In genomic region chr2:99140860-99141109, GRCh38 we compare ENCODE assay signal across 7 cellular contexts. TPM values are rescaled to one million over a fixed set of nuclear protein-coding genes. Genes with fewer than 3 reads are reported as not detected.
DNase-seq lines count a peak whose midpoint lies in the region; ATAC-seq and TF ChIP-seq lines count a peak whose summit lies in the region.

No MANE protein-coding gene starts in this region.

- peak; percentile 18 for DNase-seq in H4 (ENCODE audit: low spot score)
- DNase-seq in NCI-H69 (lab: John Stamatoyannopoulos, UW), result peak; percentile 84
- DNase-seq in dorsolateral prefrontal cortex, result no peak
- no peak for DNase-seq in naive B cell
- DNase-seq in HuH-7 (ENCODE audit: low spot score), result no peak
- no peak for DNase-seq in iPS-NIHi7 (ENCODE audit: extremely low spot score)

- peaks cover 4 to 5% of the 10 kb centered on the region in 2 donors for H3K36me3 Mint-ChIP-seq in naive B cell

- peaks cover 8 to 13% (median 12%) of the 10 kb centered on the region in 3 donors for H3K4me1 Mint-ChIP-seq in naive B cell

- peak overlapping the region in 57 of 59 donors; percentile 26 to 98 (median 94) for H3K27ac ChIP-seq in dorsolateral prefrontal cortex

- H3K4me3 Mint-ChIP-seq in naive B cell, result peak overlapping the region; percentile 87 to 98 (median 98)

- peaks cover 0 to 2% (median 0%) of the 10 kb centered on the region in 7 donors for H3K9me3 Mint-ChIP-seq in naive B cell

- TF ChIP-seq CTCF in dorsolateral prefrontal cortex (IDR thresholded peaks at IDR 0.05 in 54 of 56, conservative IDR thresholded peaks at IDR 0.05 in 2 of 56; ENCODE audit: low read depth in 1 of 56, partially characterized antibody in 56 of 56), result peak in 1 of 56 donors; percentile 9

- intact Hi-C loops in dorsolateral prefrontal cortex (cut with DNase I), result loop anchor here (1.0 to 5.0 kb wide), 4 partner anchors 15 to 533 kb away; partner anchors contain the start of genes COA5 (in 1 of the 2), EIF5B (in 1 of the 2), MITD1 (in 1 of the 2) and MRPL30 (in 1 of the 2)

- H3K4me3 ChIP-seq in dorsolateral prefrontal cortex, result peak overlapping the region; percentile 63 to 100 (median 89)

- ATAC-seq in GM18498 (IDR thresholded peaks at IDR 0.05; ENCODE audit: unreplicated experiment), result peak; percentile 38
- ATAC-seq in naive B cell (ENCODE audit: low read depth in 2 of 2), result no peak

- no peaks in the 10 kb centered on the region for H3K27me3 Mint-ChIP-seq in naive B cell

- H3K27me3 ChIP-seq in dorsolateral prefrontal cortex, result no peaks in the 10 kb centered on the region

- H3K27ac Mint-ChIP-seq in naive B cell, result peak overlapping the region; percentile 98 to 100 (median 99)

RNA-seq across cellular contexts. Expression of gene C2orf15, which starts 0.7 kb away (rescaled TPM):
- 0.37 and 3.8 TPM in 2 replicates for total RNA-seq in H4 (2014; rRNA removed; shearing (Covaris generic))
- total RNA-seq in dorsolateral prefrontal cortex, result 1 to 10 TPM in 118 of 120 experiments, under 1 TPM in 2; 0.81 to 5.3 (median 2.5) TPM
- 1 to 10 TPM in 5 of 6 donors, not detected in 1; 1.6 to 5.7 (median 3.4) TPM for polyA plus RNA-seq in naive B cell (ENCODE audit: low read depth in 6 of 6)

RNA-seq across cellular contexts. Expression of gene TSGA10, which starts 14.0 kb away (rescaled TPM):
- 1.9 and 3.0 TPM in 2 replicates for total RNA-seq in H4 (2014; rRNA removed; shearing (Covaris generic))
- 10 to 100 TPM; 18.6 to 47.7 (median 28.7) TPM for total RNA-seq in dorsolateral prefrontal cortex
- polyA plus RNA-seq in naive B cell (ENCODE audit: low read depth in 6 of 6), result 10 to 100 TPM; 17.2 to 42.2 (median 21.9) TPM

RNA-seq across cellular contexts. Expression of gene LIPT1, which starts 14.0 kb away (rescaled TPM):
- total RNA-seq in H4 (2014; rRNA removed; shearing (Covaris generic)), result 4.9 and 8.5 TPM in 2 replicates
- total RNA-seq in dorsolateral prefrontal cortex, result 10 to 100 TPM in 78 of 120 experiments, 1 to 10 TPM in 42; 3.8 to 24.2 (median 11.3) TPM
- 10 to 100 TPM in 5 of 6 donors, 1 to 10 TPM in 1; 9.9 to 23.4 (median 20.6) TPM for polyA plus RNA-seq in naive B cell (ENCODE audit: low read depth in 6 of 6)

RNA-seq across cellular contexts. Expression of gene MITD1, which starts 40.1 kb away (rescaled TPM):
- 23.8 and 24.1 TPM in 2 replicates for total RNA-seq in H4 (2014; rRNA removed; shearing (Covaris generic))
- 10 to 100 TPM in 119 of 120 experiments, 1 to 10 TPM in 1; 7.5 to 42.1 (median 22.0) TPM for total RNA-seq in dorsolateral prefrontal cortex
- polyA plus RNA-seq in naive B cell (ENCODE audit: low read depth in 6 of 6), result 10 to 100 TPM; 64.7 to 81.5 (median 67.7) TPM

RNA-seq across cellular contexts. Expression of gene MRPL30, which starts 40.2 kb away (rescaled TPM):
- total RNA-seq in H4 (2014; rRNA removed; shearing (Covaris generic)), result 49.4 and 49.6 TPM in 2 replicates
- 10 to 100 TPM; 18.6 to 44.3 (median 31.2) TPM for total RNA-seq in dorsolateral prefrontal cortex
- 10 to 100 TPM; 10.4 to 25.2 (median 17.9) TPM for polyA plus RNA-seq in naive B cell (ENCODE audit: low read depth in 6 of 6)

Comparison
In these comparisons a context has a peak if more than half of its experiments do, and no peak if none do; other contexts are left out.
1. DNase-seq: peak in H4 (single experiment) and NCI-H69 (single experiment); none in dorsolateral prefrontal cortex (0 of 10), naive B cell (single experiment), HuH-7 (single experiment) and iPS-NIHi7 (single experiment).